ENCODE assay signal across 1 cellular context in genomic region chr22:39472570-39473556, GRCh38.
TF ChIP-seq lines count a peak whose summit lies in the region.

No MANE protein-coding gene starts in this region.

TF ChIP-seq in GM12878, 131 proteins besides CTCF, POLR2A, EP300 and RAD21:
- TF ChIP-seq HDGF (IDR thresholded peaks at IDR 0.05) (0 out of 2 replicates have a peak, but pooled peaks have one; percentile 28), SMAD5 (IDR thresholded peaks at IDR 0.05; ENCODE audit: low read depth) (no peak), PKNOX1 (IDR thresholded peaks at IDR 0.05) (peak; percentile 40; the same call in 1 of the 2 replicates)
